ENCODE assay signal across 20 cellular contexts in the genomic region with DNA sequence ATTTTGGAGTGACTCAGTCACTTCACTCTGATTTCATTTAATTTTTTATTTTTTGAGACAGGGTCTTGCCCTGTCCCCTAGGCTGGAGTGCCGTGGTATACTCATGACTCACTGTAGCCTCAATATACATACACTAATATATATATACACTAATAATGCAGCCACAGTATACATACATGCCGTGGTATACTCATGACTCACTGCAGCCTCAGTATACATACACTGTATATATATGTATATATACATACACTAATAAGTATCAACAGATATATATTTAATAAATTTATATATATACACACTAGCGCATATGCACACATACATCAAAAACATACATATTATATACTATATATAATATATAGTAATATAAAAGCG.
DNase-seq lines count a peak whose midpoint lies in the region; ATAC-seq, FAIRE-seq and TF ChIP-seq lines count a peak whose summit lies in the region.
"Had no signal": no experiment of that assay in that cellular context is flagged by ENCODE, and none has a peak within 500 bp of the region (broad histone marks: within the 10 kb centered on the region; RNA-seq: fewer than 3 reads in every experiment).

No MANE protein-coding gene starts in this region.

- no peak overlapping the region for H3K27ac Mint-ChIP-seq in CD8-positive, alpha-beta memory T cell
- no peak overlapping the region for H3K27ac Mint-ChIP-seq in endodermal cell
- H3K27ac Mint-ChIP-seq in activated naive CD4-positive, alpha-beta T cell treated with anti-CD3 and anti-CD28 coated beads, Interleukin-2, amount 50 U/mL, for 72 hours, result no peak overlapping the region
- H3K27ac Mint-ChIP-seq: B cell; CD4-positive, alpha-beta T cell; CD8-positive, alpha-beta T cell had no signal

- H3K27me3 Mint-ChIP-seq in CD8-positive, alpha-beta memory T cell, result no peaks in the 10 kb centered on the region
- H3K27me3 Mint-ChIP-seq in endodermal cell (ENCODE audit: insufficient read depth), result no peaks in the 10 kb centered on the region
- H3K27me3 Mint-ChIP-seq: B cell; CD4-positive, alpha-beta T cell had no signal

- TF ChIP-seq EP300 in K562 (IDR thresholded peaks at IDR 0.05; ENCODE audit: low read length), result no peak

- peaks cover 0 to 8% (median 6%) of the 10 kb centered on the region in 5 donors for H3K9me3 Mint-ChIP-seq in CD8-positive, alpha-beta memory T cell
- H3K9me3 Mint-ChIP-seq in endodermal cell, result no peaks in the 10 kb centered on the region
- H3K9me3 Mint-ChIP-seq in activated naive CD4-positive, alpha-beta T cell treated with anti-CD3 and anti-CD28 coated beads, Interleukin-2, amount 50 U/mL, for 72 hours, result no peaks in the 10 kb centered on the region
- H3K9me3 Mint-ChIP-seq: CD4-positive, alpha-beta T cell; CD8-positive, alpha-beta T cell had no signal

- no peaks in the 10 kb centered on the region for H3K36me3 ChIP-seq in CD8-positive, alpha-beta memory T cell (ENCODE audit: insufficient read depth, low read length)
- H3K36me3 ChIP-seq in K562 (ENCODE audit: control insufficient read depth, insufficient read depth, low read length), result peaks cover 14% of the 10 kb centered on the region
- no peaks in the 10 kb centered on the region for H3K36me3 ChIP-seq in endodermal cell (ENCODE audit: control insufficient read depth, insufficient read depth, low read length)
- no peaks in the 10 kb centered on the region for H3K36me3 ChIP-seq in mesodermal cell (ENCODE audit: control insufficient read depth, insufficient read depth, low read length)
- H3K36me3 ChIP-seq: BLaER1 treated with 17β-estradiol and CSF1 and Interleukin-3, amounts not matched to agents 10 nM and 100 nM had no signal

- DNase-seq in CD8-positive, alpha-beta memory T cell, result no peak
- DNase-seq in K562 (ENCODE audit: extremely low read depth in 1 of 4, low spot score in 3 of 4) (peak in 1 of 4 experiments; percentile 44), endodermal cell (no peak), NCI-H748 (lab: John Stamatoyannopoulos, UW; ENCODE audit: unreplicated experiment) (no peak), SK-N-DZ (ENCODE audit: low spot score) (no peak), DMS 273 (lab: John Stamatoyannopoulos, UW; ENCODE audit: unreplicated experiment) (no peak)
- DNase-seq in activated naive CD4-positive, alpha-beta T cell treated with anti-CD3 and anti-CD28 coated beads, Interleukin-2, amount 50 U/mL, for 72 hours (ENCODE audit: low spot score in 2 of 2), result no peak
- DNase-seq: AML-193; CD4-positive, alpha-beta T cell; CD8-positive, alpha-beta T cell; COR-L47; DMS79 treated with DMSO at 0.1 percent for 48 hours; GF-D8 had no signal

- H3K9ac ChIP-seq in K562 (ENCODE audit: insufficient read depth in 1 of 2, low read depth in 2 of 2, low read length in 2 of 2), result peak overlapping the region in 1 of 2 experiments; percentile 90; a peak in 2 of 4 replicates
- no peak overlapping the region for H3K9ac ChIP-seq in endodermal cell (ENCODE audit: extremely low read depth, low read length, poor library complexity, severe bottlenecking)
- H3K9ac ChIP-seq: BLaER1 treated with 17β-estradiol and CSF1 and Interleukin-3, amounts not matched to agents 10 nM and 100 nM had no signal

- no peaks in the 10 kb centered on the region for H3K4me1 Mint-ChIP-seq in CD8-positive, alpha-beta memory T cell
- H3K4me1 Mint-ChIP-seq in endodermal cell, result no peaks in the 10 kb centered on the region
- H3K4me1 Mint-ChIP-seq: B cell had no signal

- H2AFZ ChIP-seq in K562 (ENCODE audit: low read depth, low read length), result peak overlapping the region; percentile 67

- CTCF ChIA-PET in CD8-positive, alpha-beta memory T cell (lab: Charles Lee), result no interaction called here
- CTCF ChIA-PET in K562 (lab: Yijun Ruan, JAX; ENCODE audit: low intra/inter-chr PET ratio), result no interaction called here

- no peak overlapping the region for H3K4me3 Mint-ChIP-seq in CD8-positive, alpha-beta memory T cell
- H3K4me3 Mint-ChIP-seq in endodermal cell, result no peak overlapping the region
- H3K4me3 Mint-ChIP-seq: B cell; CD4-positive, alpha-beta T cell; CD8-positive, alpha-beta T cell had no signal

- TSS peak; percentile 81 for BruUV-seq in K562 (replicated peaks; lab: Mats Ljungman, UMichigan)

- no peaks in the 10 kb centered on the region for H3K9me1 ChIP-seq in K562 (ENCODE audit: control insufficient read depth, insufficient read depth, low read length)

- H3K4me3 ChIP-seq in CD8-positive, alpha-beta memory T cell (ENCODE audit: low read length), result no peak overlapping the region
- peak overlapping the region; percentile 64 for H3K4me3 ChIP-seq in K562
- H3K4me3 ChIP-seq in endodermal cell (ENCODE audit: low read length), result peak overlapping the region; percentile 76
- peak overlapping the region; percentile 29 for H3K4me3 ChIP-seq in mesodermal cell (ENCODE audit: extremely low read depth, insufficient read depth, low read length, poor library complexity, severe bottlenecking)
- H3K4me3 ChIP-seq: A549; BLaER1 treated with 17β-estradiol and CSF1 and Interleukin-3, amounts not matched to agents 10 nM and 100 nM had no signal

- no peaks in the 10 kb centered on the region for H3K4me1 ChIP-seq in CD8-positive, alpha-beta memory T cell (ENCODE audit: insufficient read depth, low read length)
- no peaks in the 10 kb centered on the region; a peak in 1 of 5 replicates for H3K4me1 ChIP-seq in K562 (replicated peaks in 1 of 2; ENCODE audit: control insufficient read depth in 2 of 2, insufficient read depth in 2 of 2, low read length in 2 of 2)
- no peaks in the 10 kb centered on the region for H3K4me1 ChIP-seq in endodermal cell (ENCODE audit: control insufficient read depth, insufficient read depth, low read length)
- H3K4me1 ChIP-seq in mesodermal cell (ENCODE audit: control insufficient read depth, insufficient read depth, low read length, poor library complexity, severe bottlenecking), result no peaks in the 10 kb centered on the region
- H3K4me1 ChIP-seq: A549; BLaER1 treated with 17β-estradiol and CSF1 and Interleukin-3, amounts not matched to agents 10 nM and 100 nM had no signal

- FAIRE-seq in K562 (lab: Jason Lieb, UNC), result no peak
- FAIRE-seq: A549, G401.6, GM12891 had no signal

- H3K79me2 ChIP-seq in K562 (ENCODE audit: control insufficient read depth, insufficient read depth, low read length), result peaks cover 99% of the 10 kb centered on the region

- peak overlapping the region; percentile 78; the same call in 1 of the 2 replicates for H3K4me2 ChIP-seq in K562 (ENCODE audit: insufficient read depth, low read length)
- H3K4me2 ChIP-seq: A549; BLaER1 treated with 17β-estradiol and CSF1 and Interleukin-3, amounts not matched to agents 10 nM and 100 nM had no signal

- WGBS in K562 (ENCODE audit: insufficient coverage, low coverage, missing lambda C conversion rate), result 0% methylated on average over 4 of the region's 4 CpGs
- 86% methylated on average over 1 of the region's 4 CpGs; no CpG with 5 or more reads in 1 of the 2 experiments for WGBS in endodermal cell (ENCODE audit: insufficient coverage in 1 of 2, insufficient read length in 1 of 2), 2 experiments
- WGBS in mesodermal cell (ENCODE audit: insufficient coverage in 2 of 2), 2 experiments, result no CpG with 5 or more reads among the region's 4 CpGs

- H3K27me3 ChIP-seq in CD8-positive, alpha-beta memory T cell (ENCODE audit: insufficient read depth, low read length, poor library complexity, severe bottlenecking), result no peaks in the 10 kb centered on the region
- H3K27me3 ChIP-seq in K562 (ENCODE audit: control insufficient read depth in 2 of 2, insufficient read depth in 2 of 2, low read length in 2 of 2) (no peaks in the 10 kb centered on the region), endodermal cell (ENCODE audit: control insufficient read depth, insufficient read depth, low read length, poor library complexity, severe bottlenecking) (no peaks in the 10 kb centered on the region)
- H3K27me3 ChIP-seq: BLaER1 treated with 17β-estradiol and CSF1 and Interleukin-3, amounts not matched to agents 10 nM and 100 nM had no signal

- no peaks in the 10 kb centered on the region for H3K36me3 Mint-ChIP-seq in CD8-positive, alpha-beta memory T cell
- no peaks in the 10 kb centered on the region for H3K36me3 Mint-ChIP-seq in endodermal cell (ENCODE audit: low read depth)
- H3K36me3 Mint-ChIP-seq in activated naive CD4-positive, alpha-beta T cell treated with anti-CD3 and anti-CD28 coated beads, Interleukin-2, amount 50 U/mL, for 72 hours, result no peaks in the 10 kb centered on the region
- H3K36me3 Mint-ChIP-seq: CD8-positive, alpha-beta T cell had no signal

- ATAC-seq in K562, result peak; percentile 54
- no peak for ATAC-seq in activated naive CD4-positive, alpha-beta T cell treated with anti-CD3 and anti-CD28 coated beads, Interleukin-2, amount 50 U/mL, for 72 hours
- ATAC-seq: A549; CD8-positive, alpha-beta T cell had no signal

- TF ChIP-seq CTCF in K562 (IDR thresholded peaks at IDR 0.05 in 2 of 3, conservative IDR thresholded peaks at IDR 0.05 in 1 of 3; ENCODE audit: insufficient read depth in 2 of 3, low read depth in 1 of 3, low read length in 3 of 3) (no peak), endodermal cell (conservative IDR thresholded peaks at IDR 0.05) (no peak)

- intact Hi-C loops in K562 (cut with micrococcal nuclease), result loop anchor here (2.0 kb wide), 1 partner anchor 53 kb away; no protein-coding TSS in a partner anchor

- no peaks in the 10 kb centered on the region for H4K20me1 ChIP-seq in K562 (replicated peaks; ENCODE audit: control insufficient read depth, insufficient read depth, low read length)
- H4K20me1 ChIP-seq: BLaER1 treated with 17β-estradiol and CSF1 and Interleukin-3, amounts not matched to agents 10 nM and 100 nM had no signal

- TF ChIP-seq POLR2A in K562 (conservative IDR thresholded peaks at IDR 0.05), result no peak

- H3K9me3 ChIP-seq in CD8-positive, alpha-beta memory T cell (ENCODE audit: low read length), result no peaks in the 10 kb centered on the region
- H3K9me3 ChIP-seq in K562 (replicated peaks; ENCODE audit: control insufficient read depth, insufficient read depth, low read depth, low read length), result peaks cover 6% of the 10 kb centered on the region; the same call in 1 of the 2 replicates
- no peaks in the 10 kb centered on the region for H3K9me3 ChIP-seq in endodermal cell (ENCODE audit: control insufficient read depth, low read length)
- H3K9me3 ChIP-seq in mesodermal cell (ENCODE audit: control insufficient read depth, low read length), result no peaks in the 10 kb centered on the region
- H3K9me3 ChIP-seq: A549; BLaER1 treated with 17β-estradiol and CSF1 and Interleukin-3, amounts not matched to agents 10 nM and 100 nM had no signal

- H3K27ac ChIP-seq in CD8-positive, alpha-beta memory T cell (ENCODE audit: low read depth, low read length), result peak overlapping the region; percentile 70
- H3K27ac ChIP-seq in K562 (ENCODE audit: extremely low read depth, low read depth, low read length) (peak overlapping the region; percentile 87), endodermal cell (ENCODE audit: low read depth, low read length) (no peak overlapping the region), mesodermal cell (ENCODE audit: low read depth, low read length, severe bottlenecking) (peak overlapping the region; percentile 24)
- H3K27ac ChIP-seq: A549; BLaER1 treated with 17β-estradiol and CSF1 and Interleukin-3, amounts not matched to agents 10 nM and 100 nM; C4-2B had no signal

- in situ Hi-C loops in K562 (cut with MboI), result no loop called here

- POLR2A ChIA-PET in CD8-positive, alpha-beta memory T cell (lab: Charles Lee), result no interaction called here
- POLR2A ChIA-PET in K562 (lab: Yijun Ruan, JAX), result interaction anchor here (1.2 to 1.5 kb wide), 2 partner anchors 9 to 11 kb away, joined by 3 to 4 read pairs; no protein-coding TSS in a partner anchor

- TF ChIP-seq RAD21 in K562 (CRISPR knock-in tag; conservative IDR thresholded peaks at IDR 0.05 in 1 of 2, IDR thresholded peaks at IDR 0.05 in 1 of 2), result no peak
